In genomic region chr12:6837370-6838060, GRCh38 we compare ENCODE assay signal across 1 cellular context.
TF ChIP-seq lines count a peak whose summit lies in the region.

No MANE protein-coding gene starts in this region.

TF ChIP-seq in HepG2, 621 proteins besides CTCF, POLR2A, EP300 and RAD21:
- 0 out of 2 replicates have a peak, but pooled peaks have one; percentile 40 for TF ChIP-seq HNRNPL (IDR thresholded peaks at IDR 0.05; ENCODE audit: low read depth, low read length)
- no peak for TF ChIP-seq ZNF260 (CRISPR knock-in tag; IDR thresholded peaks at IDR 0.05; ENCODE audit: borderline replicate concordance, low read depth)
- peak; percentile 17 for TF ChIP-seq AGO2 (optimal IDR thresholded peaks at IDR 0.05; ENCODE audit: low read depth, low read length)
- no peak for TF ChIP-seq WIZ (CRISPR knock-in tag; IDR thresholded peaks at IDR 0.05)
- no peak for TF ChIP-seq JARID2 (CRISPR knock-in tag; IDR thresholded peaks at IDR 0.05; ENCODE audit: insufficient replicate concordance)
